In the genomic region with DNA sequence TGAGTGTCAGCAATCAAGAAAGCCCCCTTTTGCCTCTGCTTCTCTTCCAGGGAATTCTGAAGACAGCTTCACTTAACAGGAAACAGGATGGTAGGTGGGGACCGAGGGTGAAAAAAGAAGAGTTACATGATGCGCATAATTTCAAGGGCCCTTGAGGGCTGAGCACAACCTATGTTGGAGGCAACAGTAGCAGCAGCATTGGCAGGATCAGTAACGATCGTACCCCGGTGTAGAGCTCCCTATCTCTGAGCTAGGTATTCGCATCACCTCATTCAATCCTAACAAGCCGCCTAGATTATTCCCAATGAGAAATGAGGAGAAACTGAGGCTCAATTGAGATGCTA, we compare ENCODE assay signal across 1 cellular context.
TF ChIP-seq lines count a peak whose summit lies in the region.

No MANE protein-coding gene starts in this region.

TF ChIP-seq in WTC11, 78 proteins besides CTCF, POLR2A, EP300 and RAD21 (continued from another document):
- TF ChIP-seq, protein P1, sequence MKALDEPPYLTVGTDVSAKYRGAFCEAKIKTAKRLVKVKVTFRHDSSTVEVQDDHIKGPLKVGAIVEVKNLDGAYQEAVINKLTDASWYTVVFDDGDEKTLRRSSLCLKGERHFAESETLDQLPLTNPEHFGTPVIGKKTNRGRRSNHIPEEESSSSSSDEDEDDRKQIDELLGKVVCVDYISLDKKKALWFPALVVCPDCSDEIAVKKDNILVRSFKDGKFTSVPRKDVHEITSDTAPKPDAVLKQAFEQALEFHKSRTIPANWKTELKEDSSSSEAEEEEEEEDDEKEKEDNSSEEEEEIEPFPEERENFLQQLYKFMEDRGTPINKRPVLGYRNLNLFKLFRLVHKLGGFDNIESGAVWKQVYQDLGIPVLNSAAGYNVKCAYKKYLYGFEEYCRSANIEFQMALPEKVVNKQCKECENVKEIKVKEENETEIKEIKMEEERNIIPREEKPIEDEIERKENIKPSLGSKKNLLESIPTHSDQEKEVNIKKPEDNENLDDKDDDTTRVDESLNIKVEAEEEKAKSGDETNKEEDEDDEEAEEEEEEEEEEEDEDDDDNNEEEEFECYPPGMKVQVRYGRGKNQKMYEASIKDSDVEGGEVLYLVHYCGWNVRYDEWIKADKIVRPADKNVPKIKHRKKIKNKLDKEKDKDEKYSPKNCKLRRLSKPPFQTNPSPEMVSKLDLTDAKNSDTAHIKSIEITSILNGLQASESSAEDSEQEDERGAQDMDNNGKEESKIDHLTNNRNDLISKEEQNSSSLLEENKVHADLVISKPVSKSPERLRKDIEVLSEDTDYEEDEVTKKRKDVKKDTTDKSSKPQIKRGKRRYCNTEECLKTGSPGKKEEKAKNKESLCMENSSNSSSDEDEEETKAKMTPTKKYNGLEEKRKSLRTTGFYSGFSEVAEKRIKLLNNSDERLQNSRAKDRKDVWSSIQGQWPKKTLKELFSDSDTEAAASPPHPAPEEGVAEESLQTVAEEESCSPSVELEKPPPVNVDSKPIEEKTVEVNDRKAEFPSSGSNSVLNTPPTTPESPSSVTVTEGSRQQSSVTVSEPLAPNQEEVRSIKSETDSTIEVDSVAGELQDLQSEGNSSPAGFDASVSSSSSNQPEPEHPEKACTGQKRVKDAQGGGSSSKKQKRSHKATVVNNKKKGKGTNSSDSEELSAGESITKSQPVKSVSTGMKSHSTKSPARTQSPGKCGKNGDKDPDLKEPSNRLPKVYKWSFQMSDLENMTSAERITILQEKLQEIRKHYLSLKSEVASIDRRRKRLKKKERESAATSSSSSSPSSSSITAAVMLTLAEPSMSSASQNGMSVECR (CRISPR knock-in tag; IDR thresholded peaks at IDR 0.05; ENCODE audit: borderline replicate concordance): no peak
- TF ChIP-seq CREM (CRISPR knock-in tag; IDR thresholded peaks at IDR 0.05): no peak
